19 cellular contexts compared by ENCODE assay signal in the genomic region with DNA sequence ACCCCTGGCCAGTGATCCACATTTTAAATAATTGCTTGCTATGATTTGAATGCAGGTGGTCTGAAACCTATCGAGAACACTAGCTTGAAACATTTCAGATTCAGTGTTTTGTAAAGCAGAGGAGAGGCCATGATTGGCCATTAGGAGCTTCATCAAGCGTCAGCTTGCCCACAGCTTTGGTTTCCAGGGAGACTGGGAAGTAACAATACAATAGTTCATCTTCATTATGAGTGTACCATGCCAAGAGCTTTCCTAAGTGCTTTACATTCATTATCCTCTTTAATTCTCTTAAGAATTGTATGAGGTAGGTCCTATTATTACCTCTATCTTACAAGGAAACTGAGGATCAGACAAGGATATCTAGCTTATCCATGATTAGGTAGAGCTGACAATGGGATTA. TPM values are rescaled to one million over a fixed set of nuclear protein-coding genes. Genes with fewer than 3 reads are reported as not detected.
A peak's percentile ranks its signal among the peaks of the same experiment; 100 is the strongest.
DNase-seq lines count a peak whose midpoint lies in the region; ATAC-seq and TF ChIP-seq lines count a peak whose summit lies in the region.
"Had no signal": no experiment of that assay in that cellular context is flagged by ENCODE, and none has a peak within 500 bp of the region (broad histone marks: within the 10 kb centered on the region; RNA-seq: fewer than 3 reads in every experiment).

No MANE protein-coding gene starts in this region.

- H3K4me1 ChIP-seq in HAP-1, result peaks cover 45% of the 10 kb centered on the region

- no peak for ATAC-seq in activated CD8-positive, alpha-beta T cell treated with anti-CD3 and anti-CD28 coated beads, Interleukin-2, amount 10 ng/mL, durations not matched to agents 7 days and 5 days
- ATAC-seq: T-helper 17 cell had no signal

- peaks cover 3% of the 10 kb centered on the region; the same call in 1 of the 2 replicates for H3K9me3 ChIP-seq in HAP-1
- H3K9me3 ChIP-seq: prostate gland, upper lobe of left lung had no signal

- no peak overlapping the region for H3K27ac Mint-ChIP-seq in activated CD8-positive, alpha-beta T cell treated with anti-CD3 and anti-CD28 coated beads, Interleukin-2, amount 10 ng/mL, durations not matched to agents 7 days and 5 days
- H3K27ac Mint-ChIP-seq: activated CD4-positive, alpha-beta T cell treated with anti-CD3 and anti-CD28 coated beads, Interleukin-2, amount 10 ng/mL, durations not matched to agents 24 days and 14 days had no signal

- POLR2A ChIA-PET in activated CD8-positive, alpha-beta T cell treated with anti-CD3 and anti-CD28 coated beads, Interleukin-2, amount 10 ng/mL, durations not matched to agents 7 days and 5 days (lab: Charles Lee), result interaction anchor here (1.0 to 1.4 kb wide), 2 partner anchors 9 to 10 kb away, joined by 3 to 4 read pairs; no protein-coding TSS in a partner anchor

- no peaks in the 10 kb centered on the region for H3K36me3 ChIP-seq in HAP-1 (replicated peaks)
- H3K36me3 ChIP-seq: cardiac muscle cell, prostate gland, upper lobe of left lung had no signal

- in situ Hi-C loops in HAP-1 (cut with MboI; ENCODE audit: low sequenced_read_pairs) (no loop called here), GM13976 (cut with MboI; ENCODE audit: low sequenced_read_pairs, unreplicated experiment) (no loop called here)

- CTCF ChIA-PET in activated CD8-positive, alpha-beta T cell treated with anti-CD3 and anti-CD28 coated beads, Interleukin-2, amount 10 ng/mL, durations not matched to agents 7 days and 5 days (lab: Charles Lee), result interaction anchor here (0.8 to 3.5 kb wide), 4 partner anchors 19 to 404 kb away, joined by 3 to 21 read pairs (median 4); no protein-coding TSS in a partner anchor

- no peak for TF ChIP-seq CTCF in GM13976 (IDR thresholded peaks at IDR 0.05; ENCODE audit: borderline replicate concordance, control extremely low read depth, extremely low read depth, insufficient read depth, missing control alignments)

- H3K27me3 ChIP-seq in HAP-1 (ENCODE audit: low read depth), result no peaks in the 10 kb centered on the region
- H3K27me3 ChIP-seq: cardiac muscle cell, hepatocyte, upper lobe of left lung had no signal

- peak in 2 of 3 experiments; percentile 30 to 92 for DNase-seq in NCI-H1417 (lab: John Stamatoyannopoulos, UW)
- DNase-seq in NCI-H1417 treated with DMSO at 0.1 percent for 48 hours (lab: John Stamatoyannopoulos, UW), result no peak
- peak; percentile 89 for DNase-seq in NCI-H2107 treated with DMSO at 0.1 percent for 48 hours (lab: John Stamatoyannopoulos, UW; ENCODE audit: unreplicated experiment)
- peak; percentile 19 for DNase-seq in activated CD8-positive, alpha-beta T cell treated with anti-CD3 and anti-CD28 coated beads, Interleukin-2, amount 10 ng/mL, durations not matched to agents 7 days and 5 days
- DNase-seq in stimulated activated CD8-positive, alpha-beta memory T cell treated with anti-CD3 and anti-CD28 coated beads, Interleukin-4, amount 100 ng/mL, for 48 hours, result peak; percentile 21
- DNase-seq in HAP-1 (ENCODE audit: low spot score in 2 of 2), result no peak
- DNase-seq in GM13976 (ENCODE audit: low spot score), result no peak
- no peak for DNase-seq in NCI-H2171 treated with DMSO at 0.1 percent for 48 hours (lab: John Stamatoyannopoulos, UW)
- DNase-seq: 8988T; activated CD4-positive, alpha-beta T cell treated with anti-CD3 and anti-CD28 coated beads, Interleukin-2, amount 10 ng/mL, durations not matched to agents 24 days and 14 days; activated effector memory CD4-positive, alpha-beta T cell treated with Interleukin-2 at 50 U/mL for 16 hours; amniotic stem cell; foreskin fibroblast; stimulated activated naive CD4-positive, alpha-beta T cell treated with Interleukin-2 at 50 U/mL for 16 hours; T-helper 17 cell; upper lobe of left lung had no signal

- peaks cover 64% of the 10 kb centered on the region for H3K4me1 Mint-ChIP-seq in activated CD8-positive, alpha-beta T cell treated with anti-CD3 and anti-CD28 coated beads, Interleukin-2, amount 10 ng/mL, durations not matched to agents 7 days and 5 days (ENCODE audit: low read depth)

- H3K9me3 Mint-ChIP-seq in activated CD8-positive, alpha-beta T cell treated with anti-CD3 and anti-CD28 coated beads, Interleukin-2, amount 10 ng/mL, durations not matched to agents 7 days and 5 days (ENCODE audit: insufficient read depth), result peaks cover 9% of the 10 kb centered on the region

- no peak overlapping the region for H3K4me3 Mint-ChIP-seq in activated CD8-positive, alpha-beta T cell treated with anti-CD3 and anti-CD28 coated beads, Interleukin-2, amount 10 ng/mL, durations not matched to agents 7 days and 5 days
- H3K4me3 Mint-ChIP-seq: activated CD4-positive, alpha-beta T cell treated with anti-CD3 and anti-CD28 coated beads, Interleukin-2, amount 10 ng/mL, durations not matched to agents 24 days and 14 days; T-helper 17 cell had no signal

- no peak overlapping the region for H3K4me3 ChIP-seq in HAP-1
- H3K4me3 ChIP-seq: cardiac muscle cell, hepatocyte, prostate gland, upper lobe of left lung had no signal

- peaks cover 76% of the 10 kb centered on the region for H3K36me3 Mint-ChIP-seq in activated CD8-positive, alpha-beta T cell treated with anti-CD3 and anti-CD28 coated beads, Interleukin-2, amount 10 ng/mL, durations not matched to agents 7 days and 5 days (ENCODE audit: low read depth)

- no peaks in the 10 kb centered on the region for H3K27me3 Mint-ChIP-seq in activated CD8-positive, alpha-beta T cell treated with anti-CD3 and anti-CD28 coated beads, Interleukin-2, amount 10 ng/mL, durations not matched to agents 7 days and 5 days (ENCODE audit: low read depth)
- H3K27me3 Mint-ChIP-seq: T-helper 17 cell had no signal

RNA-seq across cellular contexts. Expression of a gene that starts 27.7 kb away (rescaled TPM):
- 100 to 1,000 TPM; 229 to 231 TPM for total RNA-seq in activated CD8-positive, alpha-beta T cell treated with anti-CD3 and anti-CD28 coated beads, Interleukin-2, amount 10 ng/mL, durations not matched to agents 7 days and 5 days

Comparison
In these comparisons a context has a peak if more than half of its experiments do, and no peak if none do; other contexts are left out.
1. DNase-seq: peak in NCI-H1417 (2 of 3), NCI-H2107 treated with DMSO at 0.1 percent for 48 hours (single experiment), activated CD8-positive, alpha-beta T cell treated with anti-CD3 and anti-CD28 coated beads, Interleukin-2, amount 10 ng/mL, durations not matched to agents 7 days and 5 days (single experiment) and stimulated activated CD8-positive, alpha-beta memory T cell treated with anti-CD3 and anti-CD28 coated beads, Interleukin-4, amount 100 ng/mL, for 48 hours (single experiment); none in NCI-H1417 treated with DMSO at 0.1 percent for 48 hours (single experiment), HAP-1 (0 of 2), GM13976 (single experiment) and NCI-H2171 treated with DMSO at 0.1 percent for 48 hours (single experiment).